19 cellular contexts compared by ENCODE assay signal in genomic region chr5:35884789-35885172, GRCh38. TPM values are rescaled to one million over a fixed set of nuclear protein-coding genes. Genes with fewer than 3 reads are reported as not detected.
A peak's percentile ranks its signal among the peaks of the same experiment; 100 is the strongest.
DNase-seq lines count a peak whose midpoint lies in the region; ATAC-seq and TF ChIP-seq lines count a peak whose summit lies in the region.
"Had no signal": no experiment of that assay in that cellular context is flagged by ENCODE, and none has a peak within 500 bp of the region (broad histone marks: within the 10 kb centered on the region; RNA-seq: fewer than 3 reads in every experiment).

No MANE protein-coding gene starts in this region.

- H3K79me1 ChIP-seq in mesenchymal stem cell (replicated peaks; ENCODE audit: low read length, poor library complexity, severe bottlenecking) = no peaks in the 10 kb centered on the region

- H3K18ac ChIP-seq in mesenchymal stem cell (ENCODE audit: low read depth in 1 of 2, low read length in 2 of 2) = no peak overlapping the region

- H3K27ac ChIP-seq in KMS-11 (peak overlapping the region; percentile 61; the same call in 1 of the 2 replicates), mesenchymal stem cell (ENCODE audit: low read length, poor library complexity, severe bottlenecking) (peak overlapping the region; percentile 49), aorta (ENCODE audit: low read depth in 1 of 2, low read length in 2 of 2) (no peak overlapping the region)

- TF ChIP-seq CTCF in KMS-11 (conservative IDR thresholded peaks at IDR 0.05; ENCODE audit: low read depth, low read length) = no peak

- TF ChIP-seq POLR2A in GM18505 (IDR thresholded peaks at IDR 0.05; ENCODE audit: borderline replicate concordance, extremely low read depth, insufficient read depth, insufficient read length) = no peak

- DNase-seq in mesenchymal stem cell (no peak), NCI-H187 treated with DMSO at 0.1 percent for 48 hours (lab: John Stamatoyannopoulos, UW) (no peak), aorta (no peak), NCI-H1092 treated with DMSO at 0.1 percent for 48 hours (lab: John Stamatoyannopoulos, UW) (no peak), germinal center (ENCODE audit: low spot score) (no peak)
- DNase-seq: activated CD4-positive, alpha-beta T cell treated with anti-CD3 and anti-CD28 coated beads for 48 hours; activated T-cell treated with anti-CD3 and anti-CD28 coated beads for 4 hours; mucosa of descending colon; NCI-H2107; SIG-M5; T-helper 9 cell had no signal

- no peak overlapping the region for H3K4ac ChIP-seq in mesenchymal stem cell (ENCODE audit: low read depth in 1 of 2, low read length in 2 of 2)

- H2BK5ac ChIP-seq in mesenchymal stem cell (ENCODE audit: low read depth, low read length, poor library complexity, severe bottlenecking) = no peak overlapping the region

- intact Hi-C loops in aorta (cut with DNase I) = no loop called here

- no peaks in the 10 kb centered on the region for H3K79me2 ChIP-seq in KMS-11 (ENCODE audit: insufficient read depth, low read depth)

- no peak overlapping the region for H3K14ac ChIP-seq in mesenchymal stem cell (ENCODE audit: low read length in 2 of 2)

- peak overlapping the region; percentile 56; the same call in 1 of the 2 replicates for H3K4me2 ChIP-seq in KMS-11
- H3K4me2 ChIP-seq in mesenchymal stem cell (ENCODE audit: low read length, poor library complexity, severe bottlenecking) = no peak overlapping the region

- H4K8ac ChIP-seq in mesenchymal stem cell (ENCODE audit: low read length) = no peak overlapping the region

- peaks cover 5% of the 10 kb centered on the region for H3K9me3 ChIP-seq in mesenchymal stem cell (ENCODE audit: control insufficient read depth, low read length)
- H3K9me3 ChIP-seq in aorta (ENCODE audit: control insufficient read depth, low read length) = peaks cover 1% of the 10 kb centered on the region
- H3K9me3 ChIP-seq: mucosa of descending colon had no signal

- no peaks in the 10 kb centered on the region for H4K20me1 ChIP-seq in KMS-11 (ENCODE audit: insufficient read depth)

- ATAC-seq in GM18505 (IDR thresholded peaks at IDR 0.05; ENCODE audit: unreplicated experiment) (peak; percentile 40), GM21529 (IDR thresholded peaks at IDR 0.05; ENCODE audit: unreplicated experiment) (peak; percentile 5), aorta (ENCODE audit: low FRiP score) (no peak)
- ATAC-seq: sciatic nerve had no signal

- H3K9ac ChIP-seq in KMS-11 = no peak overlapping the region
- no peak overlapping the region for H3K9ac ChIP-seq in mesenchymal stem cell (ENCODE audit: low read length)

- no peak overlapping the region for H3K4me3 ChIP-seq in KMS-11 (IDR thresholded peaks at IDR 0.05; ENCODE audit: insufficient read depth, low read depth, low read length)
- H3K4me3 ChIP-seq in mesenchymal stem cell (ENCODE audit: insufficient read depth in 1 of 2, low read depth in 1 of 2, low read length in 2 of 2) = no peak overlapping the region
- no peak overlapping the region for H3K4me3 ChIP-seq in aorta (ENCODE audit: low read length in 2 of 2)
- H3K4me3 ChIP-seq: MG63, mucosa of descending colon had no signal

- H3K4me1 ChIP-seq in KMS-11 (ENCODE audit: low read depth, poor library complexity, severe bottlenecking) (peaks cover 52% of the 10 kb centered on the region), mesenchymal stem cell (ENCODE audit: control insufficient read depth, insufficient read depth, low read depth, low read length) (peaks cover 1% of the 10 kb centered on the region), aorta (ENCODE audit: control insufficient read depth in 1 of 2, insufficient read depth in 2 of 2, low read length in 2 of 2) (no peaks in the 10 kb centered on the region)

- H2AFZ ChIP-seq in KMS-11 (ENCODE audit: low read depth) (no peak overlapping the region), mesenchymal stem cell (ENCODE audit: low read depth, low read length) (no peak overlapping the region)

- H2BK15ac ChIP-seq in mesenchymal stem cell (ENCODE audit: low read depth, poor library complexity, severe bottlenecking) = no peak overlapping the region

- H2BK120ac ChIP-seq in mesenchymal stem cell (ENCODE audit: low read depth, low read length) = no peak overlapping the region

- no peak overlapping the region for H3K23ac ChIP-seq in mesenchymal stem cell (ENCODE audit: low read length in 2 of 2)

- H3K27me3 ChIP-seq in KMS-11 (ENCODE audit: insufficient read depth, low read depth) = no peaks in the 10 kb centered on the region
- no peaks in the 10 kb centered on the region for H3K27me3 ChIP-seq in mesenchymal stem cell (ENCODE audit: control insufficient read depth in 1 of 2, insufficient read depth in 1 of 2, low read length in 2 of 2)
- no peaks in the 10 kb centered on the region for H3K27me3 ChIP-seq in aorta (ENCODE audit: control insufficient read depth in 1 of 2, insufficient read depth in 2 of 2, low read length in 1 of 2)
- H3K27me3 ChIP-seq: MG63 had no signal

- H3K36me3 ChIP-seq in KMS-11 (ENCODE audit: insufficient read depth) (no peaks in the 10 kb centered on the region), mesenchymal stem cell (ENCODE audit: control insufficient read depth in 1 of 2, insufficient read depth in 2 of 2, low read depth in 1 of 2, low read length in 2 of 2) (no peaks in the 10 kb centered on the region), aorta (ENCODE audit: control insufficient read depth in 1 of 2, insufficient read depth in 2 of 2, low read length in 1 of 2) (no peaks in the 10 kb centered on the region)
- H3K36me3 ChIP-seq: MG63 had no signal

- no peak overlapping the region for H2BK12ac ChIP-seq in mesenchymal stem cell (ENCODE audit: low read length in 2 of 2)

- H4K91ac ChIP-seq in mesenchymal stem cell (ENCODE audit: low read length) = no peak overlapping the region

- no peak overlapping the region for H2AK5ac ChIP-seq in mesenchymal stem cell (ENCODE audit: low read length, severe bottlenecking)

RNA-seq across cellular contexts. Expression of gene IL7R, which starts 28.1 kb away (rescaled TPM):
- polyA plus RNA-seq in mesenchymal stem cell (2013, experiment 1 of 2) = 36.0 TPM
- polyA plus RNA-seq in mesenchymal stem cell (2013, experiment 2 of 2) = 35.3 TPM
- total RNA-seq in aorta = 1 to 10 TPM; 6.8 to 8.6 TPM
- polyA plus RNA-seq in aorta = 1 to 10 TPM in 1 of 2 donors, under 1 TPM in 1; 0.56 to 2.3 TPM

RNA-seq across cellular contexts. Expression of gene CAPSL, which starts 53.6 kb away (rescaled TPM):
- not detected for polyA plus RNA-seq in mesenchymal stem cell (2013, experiment 1 of 2)
- polyA plus RNA-seq in mesenchymal stem cell (2013, experiment 2 of 2) = not detected
- not detected for total RNA-seq in aorta
- not detected for polyA plus RNA-seq in aorta
- total RNA-seq: bronchial epithelial cell, mucosa of descending colon, osteoblast, sciatic nerve, temporal lobe had no signal

Comparison
In these comparisons a context has a peak if more than half of its experiments do, and no peak if none do; other contexts are left out.
1. H3K27ac ChIP-seq: peak in KMS-11 (single experiment) and mesenchymal stem cell (single experiment); none in aorta (0 of 2).